1 cellular context compared by ENCODE assay signal in genomic region chr3:52374173-52374572, GRCh38.
TF ChIP-seq lines count a peak whose summit lies in the region.

No MANE protein-coding gene starts in this region.

TF ChIP-seq in HCT116, 20 proteins besides CTCF, POLR2A, EP300 and RAD21:
- TF ChIP-seq ZFX (IDR thresholded peaks at IDR 0.05) (no peak), SIN3A (IDR thresholded peaks at IDR 0.05; ENCODE audit: low read depth) (no peak), REST (IDR thresholded peaks at IDR 0.05; ENCODE audit: low read depth) (no peak), JUND (IDR thresholded peaks at IDR 0.05) (no peak), EZH2 (IDR thresholded peaks at IDR 0.05) (no peak), MAX (IDR thresholded peaks at IDR 0.05) (no peak), POLR2AphosphoS5 (IDR thresholded peaks at IDR 0.05; ENCODE audit: low read depth, low read length) (no peak), ELF1 (IDR thresholded peaks at IDR 0.05; ENCODE audit: borderline replicate concordance, low read depth) (no peak)
